ENCODE assay signal across 8 cellular contexts in the genomic region with DNA sequence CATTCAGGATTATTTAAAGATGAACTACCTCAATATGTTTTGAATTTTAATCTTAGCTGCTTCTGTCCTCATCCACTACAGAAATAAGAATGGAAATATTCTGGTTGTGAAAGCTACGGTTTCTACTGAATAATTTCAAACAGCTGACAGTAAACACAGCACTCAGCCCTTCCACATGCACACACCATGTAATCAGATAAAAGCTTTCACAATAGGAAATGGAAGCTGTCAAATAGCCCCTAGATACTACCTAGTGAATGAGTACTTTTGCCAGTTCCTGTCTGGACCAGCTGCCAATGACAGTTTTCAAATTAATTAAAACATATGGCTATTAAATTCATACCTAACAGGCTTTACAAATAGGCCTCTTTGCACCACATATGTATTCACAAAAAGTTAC.
A peak's percentile ranks its signal among the peaks of the same experiment; 100 is the strongest.
DNase-seq lines count a peak whose midpoint lies in the region; ATAC-seq and TF ChIP-seq lines count a peak whose summit lies in the region.

No MANE protein-coding gene starts in this region.

- no peaks in the 10 kb centered on the region for H4K20me1 ChIP-seq in hepatocyte (ENCODE audit: insufficient read depth, poor library complexity, severe bottlenecking)

- TF ChIP-seq CTCF in hepatocyte (IDR thresholded peaks at IDR 0.05; ENCODE audit: poor library complexity) (no peak), suprapubic skin (IDR thresholded peaks at IDR 0.05) (no peak)

- H3K9me2 ChIP-seq in hepatocyte (replicated peaks; ENCODE audit: insufficient read depth), result no peaks in the 10 kb centered on the region

- H3K4me2 ChIP-seq in hepatocyte, result no peak overlapping the region

- ATAC-seq in GM18858 (IDR thresholded peaks at IDR 0.05; ENCODE audit: unreplicated experiment), result peak; percentile 77
- ATAC-seq in HG03139 (IDR thresholded peaks at IDR 0.05; ENCODE audit: unreplicated experiment), result peak; percentile 93
- no peak for ATAC-seq in HG03196 (IDR thresholded peaks at IDR 0.05; ENCODE audit: unreplicated experiment)

- H3K9me3 ChIP-seq in hepatocyte (ENCODE audit: low read depth) (no peaks in the 10 kb centered on the region), suprapubic skin (no peaks in the 10 kb centered on the region)

- H3K27me3 ChIP-seq in hepatocyte, result no peaks in the 10 kb centered on the region
- no peaks in the 10 kb centered on the region for H3K27me3 ChIP-seq in suprapubic skin

- TF ChIP-seq EP300 in suprapubic skin (IDR thresholded peaks at IDR 0.05), result no peak

- 32% methylated on average over 1 of the region's 1 CpG for WGBS in hepatocyte (ENCODE audit: low lambda C conversion rate, missing lambda C conversion rate)
- 20% methylated on average over 1 of the region's 1 CpG for WGBS in suprapubic skin

- H3K36me3 ChIP-seq in hepatocyte (replicated peaks; ENCODE audit: insufficient read depth, low read depth) (no peaks in the 10 kb centered on the region), suprapubic skin (no peaks in the 10 kb centered on the region)

- no peaks in the 10 kb centered on the region for H3K4me1 ChIP-seq in hepatocyte (ENCODE audit: insufficient read depth)
- H3K4me1 ChIP-seq in suprapubic skin, result peaks cover 4% of the 10 kb centered on the region

- no peaks in the 10 kb centered on the region for H3K79me2 ChIP-seq in hepatocyte

- TF ChIP-seq POLR2A in suprapubic skin (IDR thresholded peaks at IDR 0.05), result no peak

- H3K4me3 ChIP-seq in hepatocyte (no peak overlapping the region), suprapubic skin (no peak overlapping the region)

- no peak overlapping the region for H3K27ac ChIP-seq in hepatocyte
- H3K27ac ChIP-seq in suprapubic skin, result no peak overlapping the region

- H2AFZ ChIP-seq in hepatocyte, result no peak overlapping the region

- DNase-seq in NOMO-1 treated with DMSO at 0.1 percent for 48 hours (lab: John Stamatoyannopoulos, UW; ENCODE audit: unreplicated experiment), result peak; percentile 82
- peak; percentile 6 for DNase-seq in hepatocyte (ENCODE audit: low spot score)
- DNase-seq in midbrain (lab: John Stamatoyannopoulos, UW), result no peak
- no peak for DNase-seq in suprapubic skin (ENCODE audit: low spot score in 2 of 2)
- DNase-seq in activated CD8-positive, alpha-beta memory T cell treated with anti-CD3 and anti-CD28 coated beads for 24 hours, result no peak

Comparison
In these comparisons a context has a peak if more than half of its experiments do, and no peak if none do; other contexts are left out.
1. DNase-seq: peak in NOMO-1 treated with DMSO at 0.1 percent for 48 hours (single experiment) and hepatocyte (single experiment); none in midbrain (single experiment), suprapubic skin (0 of 2) and activated CD8-positive, alpha-beta memory T cell treated with anti-CD3 and anti-CD28 coated beads for 24 hours (single experiment).